ENCODE assay signal across 24 cellular contexts in the genomic region with DNA sequence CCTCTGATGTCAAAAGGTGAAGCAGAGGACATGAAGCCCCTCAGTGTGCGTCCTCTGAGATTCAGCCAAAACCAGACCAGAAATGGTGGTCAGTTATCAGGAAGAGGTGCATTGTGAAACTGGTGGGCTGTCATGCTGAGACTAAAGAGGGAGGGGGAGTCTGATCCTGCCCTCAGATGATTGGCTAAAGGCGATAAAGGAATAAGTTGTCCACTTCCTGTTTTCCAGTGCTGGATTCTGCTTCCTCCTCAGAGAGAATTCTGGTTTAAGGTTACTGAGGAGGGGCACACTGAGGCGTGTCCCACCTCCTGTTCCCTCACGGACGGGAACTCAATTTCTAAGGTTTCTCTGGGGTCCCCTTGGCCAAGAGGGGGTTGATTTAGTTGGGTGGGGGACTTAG.
"Had no signal": no experiment of that assay in that cellular context is flagged by ENCODE, and none has a peak within 500 bp of the region (broad histone marks: within the 10 kb centered on the region; RNA-seq: fewer than 3 reads in every experiment).

No MANE protein-coding gene starts in this region.

- FAIRE-seq: colon, endothelial cell of umbilical vein, islet of Langerhans, keratinocyte had no signal

- H3K9me3 ChIP-seq: esophagus squamous epithelium, gastrocnemius medialis, heart right ventricle, lower lobe of right lung had no signal

- H3K27ac ChIP-seq: coronary artery, dorsolateral prefrontal cortex, esophagus squamous epithelium, gastrocnemius medialis, heart right ventricle, left lung, lower lobe of right lung had no signal

- ATAC-seq: gastrocnemius medialis, heart right ventricle, left cardiac atrium, left lung, left ventricle myocardium superior, lower lobe of right lung, mucosa of descending colon had no signal

- H3K27me3 ChIP-seq: dorsolateral prefrontal cortex, esophagus squamous epithelium, gastrocnemius medialis, heart right ventricle, left lung had no signal

- H3K4me3 ChIP-seq: coronary artery, dorsolateral prefrontal cortex, esophagus squamous epithelium, gastrocnemius medialis, heart right ventricle, left lung, lower lobe of right lung, mucosa of descending colon had no signal

- DNase-seq: dermis blood vessel endothelial cell; dorsolateral prefrontal cortex; effector CD4-positive, alpha-beta T cell; effector memory CD4-positive, alpha-beta T cell; esophagus squamous epithelium; foreskin fibroblast; foreskin melanocyte; gastrocnemius medialis; glutamatergic neuron; head of caudate nucleus; heart right ventricle; hippocampal formation; left cardiac atrium; left lung; left ventricle myocardium superior; lower lobe of right lung; mesenchymal stem cell; mucosa of descending colon; naive B cell had no signal

- H3K36me3 ChIP-seq: esophagus squamous epithelium, gastrocnemius medialis, heart right ventricle, left lung, lower lobe of right lung had no signal

- H3K4me1 ChIP-seq: gastrocnemius medialis, left lung, lower lobe of right lung had no signal
